24 cellular contexts compared by ENCODE assay signal in the genomic region with DNA sequence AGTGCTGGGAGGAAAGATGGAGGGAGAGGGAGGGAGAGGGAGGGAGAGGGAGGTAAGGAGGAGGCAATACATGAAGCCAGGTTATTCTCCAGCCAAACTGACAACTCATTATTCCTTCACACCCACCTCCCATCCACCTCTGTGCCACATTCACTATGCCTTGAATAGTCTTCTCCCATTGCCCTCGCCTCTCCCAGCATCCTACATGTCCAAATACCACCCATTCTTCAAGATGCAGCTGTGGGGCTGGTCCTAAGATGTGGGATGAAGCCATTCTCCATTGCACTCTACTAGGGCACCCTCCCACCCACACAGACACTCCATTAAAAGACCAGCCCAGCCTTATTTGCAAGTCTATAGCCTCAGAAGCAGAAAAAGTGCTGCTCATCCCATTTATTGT.
"Had no signal": no experiment of that assay in that cellular context is flagged by ENCODE, and none has a peak within 500 bp of the region (broad histone marks: within the 10 kb centered on the region; RNA-seq: fewer than 3 reads in every experiment).

No MANE protein-coding gene starts in this region.

- H3K36me3 ChIP-seq: stomach, suprapubic skin, thoracic aorta, thyroid gland, tibial artery, tibial nerve, transverse colon, upper lobe of left lung, upper lobe of right lung, uterus, vagina had no signal

- DNase-seq: stimulated activated CD4-positive, alpha-beta T cell treated with anti-CD3 and anti-CD28 coated beads, Interleukin-2, amount 100 ng/mL, for 48 hours; stimulated activated CD4-positive, alpha-beta T cell treated with anti-CD3 and anti-CD28 coated beads, Interleukin-4, amount 100 ng/mL, for 1 hour; stimulated activated CD4-positive, alpha-beta T cell treated with anti-CD3 and anti-CD28 coated beads, Interleukin-4, amount 100 ng/mL, for 24 hours; stimulated activated CD4-positive, alpha-beta T cell treated with anti-CD3 and anti-CD28 coated beads, Interleukin-4, amount 100 ng/mL, for 4 hours; stimulated activated CD8-positive, alpha-beta memory T cell treated with anti-CD3 and anti-CD28 coated beads, Interleukin-4, amount 100 ng/mL, for 48 hours; stimulated activated naive B cell treated with anti-CD40 and anti-IgM and Interleukin-4, amounts not matched to agents 10 μg/mL and 1 μg/mL and 100 μg/mL, for 72 hours; stimulated activated naive CD4-positive, alpha-beta T cell; stimulated activated naive CD4-positive, alpha-beta T cell treated with Interleukin-2 at 50 U/mL for 16 hours; stimulated activated naive CD8-positive, alpha-beta T cell treated with anti-CD3 and anti-CD28 coated beads, Interleukin-15, amount 100 ng/mL, for 72 hours; stimulated activated naive CD8-positive, alpha-beta T cell treated with anti-CD3 and anti-CD28 coated beads, Interleukin-15, Interleukin-2, amounts not matched to agents 100 U/mL and 50 U/mL, for 24 hours; stomach; substantia nigra; testis; thyroid gland; tibial artery; transverse colon; trophoblast cell; upper lobe of left lung; upper lobe of right lung; uterus had no signal

- H3K9me3 ChIP-seq: suprapubic skin, testis, thoracic aorta, thyroid gland, transverse colon, upper lobe of left lung, upper lobe of right lung, uterus, vagina had no signal

- H3K27ac ChIP-seq: stomach, suprapubic skin, testis, thoracic aorta, thyroid gland, tibial artery, tibial nerve, transverse colon, upper lobe of left lung, upper lobe of right lung, uterus, vagina had no signal

- H3K27me3 ChIP-seq: testis, thyroid gland, tibial nerve, upper lobe of left lung, uterus, vagina had no signal

- H3K4me3 ChIP-seq: stomach, suprapubic skin, testis, thoracic aorta, thyroid gland, tibial artery, tibial nerve, transverse colon, upper lobe of left lung, upper lobe of right lung, uterus, vagina had no signal

- H3K4me1 ChIP-seq: stomach, suprapubic skin, testis, thyroid gland, tibial artery, tibial nerve, transverse colon, upper lobe of left lung, upper lobe of right lung, uterus, vagina had no signal
